In genomic region chr4:38667005-38667771, GRCh38 we compare ENCODE assay signal across 8 cellular contexts. TPM values are rescaled to one million over a fixed set of nuclear protein-coding genes. Genes with fewer than 3 reads are reported as not detected.
DNase-seq lines count a peak whose midpoint lies in the region; ATAC-seq and TF ChIP-seq lines count a peak whose summit lies in the region.

No MANE protein-coding gene starts in this region.

- H3K27ac ChIP-seq in right atrium auricular region (peak overlapping the region; percentile 98 to 99), parathyroid adenoma (peak overlapping the region; percentile 97)

- peaks cover 43% of the 10 kb centered on the region for H3K79me2 ChIP-seq in parathyroid adenoma

- H3K4me3 ChIP-seq in right atrium auricular region (peak overlapping the region; percentile 96 to 98), parathyroid adenoma (ENCODE audit: low read depth, low read length) (peak overlapping the region; percentile 94)

- no peak overlapping the region for H2AFZ ChIP-seq in parathyroid adenoma

- no peaks in the 10 kb centered on the region for H3K27me3 ChIP-seq in right atrium auricular region
- H3K27me3 ChIP-seq in parathyroid adenoma (ENCODE audit: control insufficient read depth, insufficient read depth, low read length), result no peaks in the 10 kb centered on the region

- H3K36me3 ChIP-seq in right atrium auricular region (no peaks in the 10 kb centered on the region), parathyroid adenoma (ENCODE audit: control insufficient read depth, insufficient read depth, low read length) (no peaks in the 10 kb centered on the region)

- H3K9me3 ChIP-seq in right atrium auricular region, result no peaks in the 10 kb centered on the region
- H3K9me3 ChIP-seq in parathyroid adenoma (ENCODE audit: control insufficient read depth, low read length), result no peaks in the 10 kb centered on the region

- H3K4me1 ChIP-seq in right atrium auricular region (peaks cover 0 to 71% of the 10 kb centered on the region in 2 donors), parathyroid adenoma (peaks cover 21% of the 10 kb centered on the region)

- DNase-seq in activated CD8-positive, alpha-beta memory T cell treated with anti-CD3 and anti-CD28 coated beads for 1 hour (ENCODE audit: extremely low read depth in 1 of 2, low read depth in 1 of 2), result peak; percentile 22 to 47
- no peak for DNase-seq in activated CD8-positive, alpha-beta memory T cell treated with anti-CD3 and anti-CD28 coated beads, Interleukin-2, amount 50 U/mL, for 48 hours
- DNase-seq in NCI-H128 (lab: John Stamatoyannopoulos, UW; ENCODE audit: unreplicated experiment), result peak; percentile 2
- peak; percentile 95 to 99 for DNase-seq in SW 1271 (lab: John Stamatoyannopoulos, UW)
- peak; percentile 97 for DNase-seq in astrocyte of the hippocampus (ENCODE audit: low read depth, low spot score)
- peak; percentile 96 for DNase-seq in right atrium auricular region (ENCODE audit: low spot score)

- no peak overlapping the region for H3K9ac ChIP-seq in parathyroid adenoma

- H3K4me2 ChIP-seq in parathyroid adenoma (ENCODE audit: low read length), result peak overlapping the region; percentile 81

- TF ChIP-seq CTCF in right atrium auricular region (IDR thresholded peaks at IDR 0.05), result no peak
- TF ChIP-seq CTCF in parathyroid adenoma (IDR thresholded peaks at IDR 0.05), result no peak

- ATAC-seq in HG03521 (IDR thresholded peaks at IDR 0.05; ENCODE audit: unreplicated experiment), result no peak

RNA-seq across cellular contexts. Expression of gene KLF3, which starts 3.2 kb away (rescaled TPM):
- 10 to 100 TPM; 22.6 to 28.8 TPM for total RNA-seq in right atrium auricular region
